ENCODE assay signal across 25 cellular contexts in the genomic region with DNA sequence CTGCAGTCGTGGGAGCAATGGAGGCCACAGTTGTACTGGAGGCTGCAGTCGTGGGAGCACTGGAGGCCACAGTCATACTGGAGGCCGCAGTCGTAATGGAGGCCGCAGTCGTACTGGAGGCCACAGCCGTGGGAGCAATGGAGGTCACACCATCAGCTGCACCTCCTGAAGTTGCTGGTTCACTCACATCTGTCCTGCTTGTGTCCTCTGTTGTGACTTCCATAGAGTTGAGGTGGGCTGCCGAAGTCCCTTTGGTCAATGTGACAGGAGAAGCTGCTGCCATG.
"Had no signal": no experiment of that assay in that cellular context is flagged by ENCODE, and none has a peak within 500 bp of the region (broad histone marks: within the 10 kb centered on the region; RNA-seq: fewer than 3 reads in every experiment).

No MANE protein-coding gene starts in this region.

- H3K9me3 Mint-ChIP-seq: mesothelial cell of epicardium; natural killer cell; nephron progenitor cell; neural progenitor cell; stimulated activated effector memory CD8-positive, alpha-beta T cell treated with anti-CD3 and anti-CD28 coated beads, Interleukin-12 subunit alpha, Interleukin-12 subunit beta, amount 100 ng/mL, for 72 hours; stimulated activated naive CD8-positive, alpha-beta T cell treated with anti-CD3 and anti-CD28 coated beads, Interleukin-15, Interleukin-2, amounts not matched to agents 100 ng/mL and 50 ng/mL, for 24 hours had no signal

- H3K27me3 ChIP-seq: neural progenitor cell, pancreas, sigmoid colon, spleen, suprapubic skin, tibial artery, upper lobe of right lung had no signal

- H3K9me3 ChIP-seq: left ventricle myocardium inferior, pancreas, prostate gland, sigmoid colon, spleen, suprapubic skin, thoracic aorta, tibial artery, upper lobe of right lung had no signal

- H3K4me3 Mint-ChIP-seq: mesothelial cell of epicardium; naive B cell; natural killer cell; nephron progenitor cell; neural progenitor cell; stimulated activated effector memory CD8-positive, alpha-beta T cell treated with anti-CD3 and anti-CD28 coated beads, Interleukin-12 subunit alpha, Interleukin-12 subunit beta, amount 100 ng/mL, for 72 hours; stimulated activated naive CD8-positive, alpha-beta T cell treated with anti-CD3 and anti-CD28 coated beads, Interleukin-15, Interleukin-2, amounts not matched to agents 100 ng/mL and 50 ng/mL, for 24 hours had no signal

- H3K36me3 ChIP-seq: neural progenitor cell had no signal

- H3K4me1 ChIP-seq: neural progenitor cell, pancreas, prostate gland had no signal

- DNase-seq: left ventricle myocardium inferior; mesendoderm; naive B cell; natural killer cell; nephron progenitor cell; posterior cingulate gyrus; retina; sigmoid colon; small intestine; spleen; stimulated activated CD4-positive, alpha-beta T cell treated with anti-CD3 and anti-CD28 coated beads, Interleukin-4, amount 100 ng/mL, for 24 hours; stimulated activated naive CD4-positive, alpha-beta T cell; tibial artery; trophoblast cell; upper lobe of right lung had no signal

- H3K9ac ChIP-seq: neural progenitor cell had no signal

- H3K27ac ChIP-seq: left ventricle myocardium inferior, neural progenitor cell, pancreas, prostate gland, sigmoid colon, spleen, suprapubic skin, thoracic aorta, tibial artery, upper lobe of right lung had no signal

- ATAC-seq: natural killer cell; pancreas; right cardiac atrium; stimulated activated effector memory CD8-positive, alpha-beta T cell treated with anti-CD3 and anti-CD28 coated beads, Interleukin-12 subunit alpha, Interleukin-12 subunit beta, amount 100 ng/mL, for 72 hours; upper lobe of right lung had no signal

- H3K27me3 Mint-ChIP-seq: naive B cell; stimulated activated naive CD8-positive, alpha-beta T cell treated with anti-CD3 and anti-CD28 coated beads, Interleukin-15, Interleukin-2, amounts not matched to agents 100 ng/mL and 50 ng/mL, for 24 hours had no signal

- H3K4me2 ChIP-seq: neural progenitor cell had no signal

- H3K4me3 ChIP-seq: left ventricle myocardium inferior, lung, neural progenitor cell, pancreas, prostate gland, sigmoid colon, spleen, suprapubic skin, thoracic aorta, tibial artery, upper lobe of right lung had no signal

- H3K27ac Mint-ChIP-seq: mesothelial cell of epicardium; natural killer cell; neural progenitor cell; stimulated activated naive CD8-positive, alpha-beta T cell treated with anti-CD3 and anti-CD28 coated beads, Interleukin-15, Interleukin-2, amounts not matched to agents 100 ng/mL and 50 ng/mL, for 24 hours had no signal

- H2AFZ ChIP-seq: neural progenitor cell had no signal
